In the genomic region with DNA sequence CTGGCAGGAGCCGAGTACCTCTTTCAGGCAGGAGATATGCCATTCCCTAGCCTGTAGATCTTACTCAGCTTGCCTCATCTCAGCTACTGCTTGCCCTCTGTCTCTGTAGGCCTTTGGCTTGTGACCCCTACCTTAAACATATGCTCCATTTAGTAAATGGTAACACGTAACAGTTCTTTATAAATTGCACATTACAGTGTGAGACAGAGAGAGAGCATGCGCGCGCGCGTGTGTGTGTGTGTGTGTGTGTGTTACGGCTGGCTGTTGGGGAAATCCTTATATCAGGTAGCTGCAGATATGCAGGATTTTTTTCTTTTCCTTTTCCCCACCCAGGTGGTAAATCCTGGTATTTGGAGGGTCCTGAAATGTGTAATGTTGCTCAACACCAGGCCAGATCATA, we compare ENCODE assay signal across 1 cellular context.
TF ChIP-seq lines count a peak whose summit lies in the region.

No MANE protein-coding gene starts in this region.

TF ChIP-seq in K562, 482 proteins besides CTCF, POLR2A, EP300 and RAD21:
- TF ChIP-seq, protein P1, sequence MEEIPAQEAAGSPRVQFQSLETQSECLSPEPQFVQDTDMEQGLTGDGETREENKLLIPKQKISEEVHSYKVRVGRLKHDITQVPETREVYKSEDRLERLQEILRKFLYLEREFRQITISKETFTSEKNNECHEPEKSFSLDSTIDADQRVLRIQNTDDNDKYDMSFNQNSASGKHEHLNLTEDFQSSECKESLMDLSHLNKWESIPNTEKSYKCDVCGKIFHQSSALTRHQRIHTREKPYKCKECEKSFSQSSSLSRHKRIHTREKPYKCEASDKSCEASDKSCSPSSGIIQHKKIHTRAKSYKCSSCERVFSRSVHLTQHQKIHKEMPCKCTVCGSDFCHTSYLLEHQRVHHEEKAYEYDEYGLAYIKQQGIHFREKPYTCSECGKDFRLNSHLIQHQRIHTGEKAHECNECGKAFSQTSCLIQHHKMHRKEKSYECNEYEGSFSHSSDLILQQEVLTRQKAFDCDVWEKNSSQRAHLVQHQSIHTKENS (CRISPR knock-in tag; IDR thresholded peaks at IDR 0.05) = no peak
- TF ChIP-seq HMGN3 (IDR thresholded peaks at IDR 0.05; ENCODE audit: borderline replicate concordance, extremely low read depth, insufficient read length, low read depth, low read length) (no peak), MTA3 (IDR thresholded peaks at IDR 0.05; ENCODE audit: borderline replicate concordance) (peak; percentile 22; the same call in 1 of the 2 replicates), ARID1B (IDR thresholded peaks at IDR 0.05) (peak; percentile 70), RBM25 (IDR thresholded peaks at IDR 0.05; ENCODE audit: low read depth, low read length, severe bottlenecking) (no peak), TEAD4 (IDR thresholded peaks at IDR 0.05; ENCODE audit: low read length) (0 out of 2 replicates have a peak, but pooled peaks have one; percentile 9), TEAD4 (CRISPR knock-in tag; IDR thresholded peaks at IDR 0.05; ENCODE audit: borderline replicate concordance) (no peak), TAL1 (IDR thresholded peaks at IDR 0.05) (peak; percentile 48), TCF3 (CRISPR knock-in tag; IDR thresholded peaks at IDR 0.05) (peak; percentile 54), KDM1A (IDR thresholded peaks at IDR 0.05) (peak; percentile 25 to 28; a peak in 1 of 4 replicates), ATF7 (IDR thresholded peaks at IDR 0.05) (0 out of 2 replicates have a peak, but pooled peaks have one; percentile 11), CEBPB (tag; IDR thresholded peaks at IDR 0.05) (0 out of 2 replicates have a peak, but pooled peaks have one; percentile 28), BCOR (IDR thresholded peaks at IDR 0.05) (0 out of 2 replicates have a peak, but pooled peaks have one; percentile 8), HDAC1 (IDR thresholded peaks at IDR 0.05) (peak in 1 of 2 experiments; percentile 32; a peak in 2 of 4 replicates), ZNF551 (CRISPR knock-in tag; IDR thresholded peaks at IDR 0.05) (no peak), NRF1 (conservative IDR thresholded peaks at IDR 0.05 in 1 of 2, IDR thresholded peaks at IDR 0.05 in 1 of 2) (peak; percentile 68 to 77), SMARCE1 (IDR thresholded peaks at IDR 0.05) (peak; percentile 35; the same call in 1 of the 2 replicates), SMARCA4 (IDR thresholded peaks at IDR 0.05) (peak; percentile 38; the same call in 1 of the 2 replicates), PHB2 (IDR thresholded peaks at IDR 0.05; ENCODE audit: low read depth) (no peak), FOXK2 (conservative IDR thresholded peaks at IDR 0.05 in 1 of 2, IDR thresholded peaks at IDR 0.05 in 1 of 2; ENCODE audit: low read depth in 2 of 2) (0 out of 4 replicates have a peak, but pooled peaks of 1 of the 2 experiments have one; percentile 18), CBFA2T3 (IDR thresholded peaks at IDR 0.05) (peak; percentile 63), MTA2 (IDR thresholded peaks at IDR 0.05; ENCODE audit: low read depth) (peak; percentile 20; the same call in 1 of the 2 replicates), GATAD2A (IDR thresholded peaks at IDR 0.05) (peak; percentile 76; the same call in 1 of the 2 replicates), ATF1 (CRISPR knock-in tag; IDR thresholded peaks at IDR 0.05) (no peak), ATF1 (tag; IDR thresholded peaks at IDR 0.05) (0 out of 2 replicates have a peak, but pooled peaks have one; percentile 18), HNRNPH1 (optimal IDR thresholded peaks at IDR 0.05; ENCODE audit: low read depth, low read length) (no peak), ZNF140 (CRISPR knock-in tag; IDR thresholded peaks at IDR 0.05) (no peak), ZNF384 (IDR thresholded peaks at IDR 0.05; ENCODE audit: low read depth, low read length) (0 out of 2 replicates have a peak, but pooled peaks have one; percentile 25), CBFA2T2 (conservative IDR thresholded peaks at IDR 0.05) (peak; percentile 31; the same call in 1 of the 2 replicates)
- TF ChIP-seq, protein P2, sequence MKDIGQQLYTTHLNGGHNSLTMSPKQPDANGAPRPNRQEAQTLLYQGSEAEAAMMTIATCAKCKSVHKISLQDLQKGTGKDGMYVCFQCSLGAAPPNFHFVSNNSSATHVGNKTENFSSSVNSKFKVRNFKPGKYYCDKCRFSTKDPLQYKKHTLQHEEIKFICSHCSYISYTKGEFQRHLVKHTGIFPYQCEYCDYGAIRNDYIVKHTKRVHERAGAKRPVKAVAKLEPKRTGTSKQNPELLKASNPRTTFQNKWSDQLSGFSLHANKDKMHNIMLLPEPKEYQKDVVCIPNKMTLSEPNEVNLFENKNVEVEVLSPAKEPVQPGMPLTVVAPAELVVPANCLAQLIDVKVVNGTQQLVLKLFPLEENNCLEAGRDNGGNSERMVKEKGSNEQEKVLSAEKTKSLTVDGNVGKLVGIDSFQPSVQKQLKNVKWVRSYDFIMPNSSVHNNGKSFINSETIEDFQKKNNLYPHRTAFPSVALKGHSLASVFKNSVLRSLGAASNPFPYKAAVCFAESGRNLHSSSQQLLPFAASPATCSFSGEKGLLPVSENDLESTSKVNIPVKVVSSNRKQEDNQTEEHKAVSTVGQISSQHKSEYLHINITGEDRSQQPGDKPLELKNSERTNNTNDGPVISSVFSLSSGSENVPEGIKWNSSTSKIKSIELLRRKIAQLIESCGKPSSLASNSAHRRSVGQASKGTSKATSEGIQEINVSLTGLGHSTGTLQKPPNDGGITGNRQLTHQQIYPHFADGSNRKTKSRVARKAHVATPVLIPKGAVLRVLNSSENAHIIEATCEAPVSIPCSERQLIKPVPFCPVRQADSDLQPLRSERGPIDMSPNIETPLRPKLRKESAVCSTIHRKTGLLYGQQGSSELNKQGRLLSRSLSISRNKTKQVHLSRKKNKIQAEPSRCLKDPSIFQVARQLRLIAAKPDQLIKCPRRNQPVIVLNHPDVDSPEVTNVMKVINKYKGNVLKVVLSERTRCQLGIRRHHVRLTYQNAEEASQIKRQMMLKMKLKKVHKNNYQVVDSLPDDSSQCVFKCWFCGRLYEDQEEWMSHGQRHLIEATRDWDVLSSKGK (CRISPR knock-in tag; IDR thresholded peaks at IDR 0.05) = no peak
